In genomic region chr22:33832558-33833151, GRCh38 we compare ENCODE assay signal across 19 cellular contexts.
A peak's percentile ranks its signal among the peaks of the same experiment; 100 is the strongest.
DNase-seq lines count a peak whose midpoint lies in the region; ATAC-seq and TF ChIP-seq lines count a peak whose summit lies in the region.
"Had no signal": no experiment of that assay in that cellular context is flagged by ENCODE, and none has a peak within 500 bp of the region (broad histone marks: within the 10 kb centered on the region; RNA-seq: fewer than 3 reads in every experiment).

No MANE protein-coding gene starts in this region.

- H4K5ac ChIP-seq in H9 (ENCODE audit: insufficient read length, low read depth, low read length) = no peak overlapping the region

- peaks cover 4% of the 10 kb centered on the region for H4K20me1 ChIP-seq in H9 (ENCODE audit: control insufficient read depth, insufficient read depth, insufficient read length)

- H3K9ac ChIP-seq in H9 (ENCODE audit: extremely low read depth, insufficient read length, low read length) (no peak overlapping the region), neuronal stem cell (ENCODE audit: low read depth, low read length, poor library complexity) (no peak overlapping the region)

- H3K9me3 ChIP-seq in H9 (ENCODE audit: control insufficient read depth, low read depth, low read length) (no peaks in the 10 kb centered on the region), adrenal gland (replicated peaks in 1 of 3) (no peaks in the 10 kb centered on the region), neuronal stem cell (replicated peaks in 1 of 2; ENCODE audit: control insufficient read depth in 2 of 2, insufficient read depth in 1 of 2, low read depth in 1 of 2, low read length in 2 of 2) (no peaks in the 10 kb centered on the region), tibial artery (no peaks in the 10 kb centered on the region)
- H3K9me3 ChIP-seq: thyroid gland had no signal

- H3K4ac ChIP-seq in H9 (ENCODE audit: low read depth, low read length) (no peak overlapping the region), neuronal stem cell (ENCODE audit: low read length) (peak overlapping the region; percentile 13)

- no peak overlapping the region for H3K27ac ChIP-seq in H9 (ENCODE audit: insufficient read length, low read depth, low read length)
- H3K27ac ChIP-seq in adrenal gland = no peak overlapping the region
- H3K27ac ChIP-seq in neuronal stem cell (replicated peaks; ENCODE audit: low read length) = no peak overlapping the region
- H3K27ac ChIP-seq in tibial artery = no peak overlapping the region
- no peak overlapping the region for H3K27ac ChIP-seq in foreskin keratinocyte
- H3K27ac ChIP-seq: thyroid gland had no signal

- H2AFZ ChIP-seq in H9 (ENCODE audit: low read length) = no peak overlapping the region
- no peak overlapping the region for H2AFZ ChIP-seq in neuronal stem cell (ENCODE audit: low read length)

- H3K4me2 ChIP-seq in H9 (ENCODE audit: insufficient read depth, insufficient read length, low read length) (no peak overlapping the region), neuronal stem cell (ENCODE audit: insufficient read depth, low read length, poor library complexity, severe bottlenecking) (no peak overlapping the region)

- H3K36me3 ChIP-seq in adrenal gland (replicated peaks in 1 of 2) = no peaks in the 10 kb centered on the region
- no peaks in the 10 kb centered on the region for H3K36me3 ChIP-seq in neuronal stem cell (replicated peaks in 1 of 2; ENCODE audit: control insufficient read depth in 2 of 2, insufficient read depth in 2 of 2, low read length in 2 of 2)
- no peaks in the 10 kb centered on the region for H3K36me3 ChIP-seq in tibial artery
- H3K36me3 ChIP-seq: thyroid gland had no signal

- H2BK5ac ChIP-seq in H9 (ENCODE audit: insufficient read length, low read length) = no peak overlapping the region
- no peak overlapping the region for H2BK5ac ChIP-seq in neuronal stem cell (ENCODE audit: low read length)

- no peak for DNase-seq in H9
- peak in 6 of 7 donors; percentile 68 to 79 (median 72) for DNase-seq in adrenal gland
- peak; percentile 65 for DNase-seq in Right ventricle myocardium superior
- DNase-seq in neuronal stem cell (ENCODE audit: low spot score) = no peak
- DNase-seq in tibial artery = no peak
- no peak for DNase-seq in activated naive CD4-positive, alpha-beta T cell treated with Interleukin-2 at 50 U/mL for 16 hours
- no peak for DNase-seq in foreskin keratinocyte
- DNase-seq: activated CD4-positive, alpha-beta T cell treated with anti-CD3 and anti-CD28 coated beads, Interleukin-2, amount 10 ng/mL, durations not matched to agents 7 days and 5 days; activated naive CD4-positive, alpha-beta T cell treated with anti-CD3 and anti-CD28 coated beads, Interleukin-2, amount 50 U/mL, for 16 hours; activated T-cell treated with anti-CD3 and anti-CD28 coated beads, Interleukin-2, amount 50 U/mL, for 72 hours; central memory CD4-positive, alpha-beta T cell; KG1; naive thymus-derived CD8-positive, alpha-beta T cell; NCI-H69; retina; stimulated activated CD4-positive, alpha-beta T cell treated with anti-CD3 and anti-CD28 coated beads, Interleukin-4, amount 100 ng/mL, for 24 hours; stimulated activated naive CD8-positive, alpha-beta T cell treated with anti-CD3 and anti-CD28 coated beads, Interleukin-15, Interleukin-2, amounts not matched to agents 100 U/mL and 50 U/mL, for 24 hours; thyroid gland had no signal

- no peak for TF ChIP-seq POLR2A in adrenal gland (IDR thresholded peaks at IDR 0.05)

- peaks cover 79 to 80% of the 10 kb centered on the region in 2 experiments for H3K4me1 Mint-ChIP-seq in H9
- H3K4me1 Mint-ChIP-seq: activated CD4-positive, alpha-beta T cell treated with anti-CD3 and anti-CD28 coated beads, Interleukin-2, amount 10 ng/mL, durations not matched to agents 7 days and 5 days; naive thymus-derived CD8-positive, alpha-beta T cell had no signal

- no CpG with 5 or more reads among the region's 7 CpGs for WGBS in H9 (ENCODE audit: extremely low coverage, insufficient read length, low lambda C conversion rate)
- 62 to 100% (median 67%) methylated on average over 1 to 7 of the region's 7 CpGs for WGBS in adrenal gland, 4 donors
- WGBS in neuronal stem cell (ENCODE audit: extremely low coverage in 2 of 2, insufficient read length in 2 of 2, insufficient replicate concordance in 1 of 2), 2 donors = no CpG with 5 or more reads among the region's 7 CpGs

- H3K27me3 ChIP-seq in H9 (ENCODE audit: insufficient read depth, low read length) = no peaks in the 10 kb centered on the region
- H3K27me3 ChIP-seq in adrenal gland = no peaks in the 10 kb centered on the region
- no peaks in the 10 kb centered on the region for H3K27me3 ChIP-seq in neuronal stem cell (ENCODE audit: control insufficient read depth in 3 of 3, insufficient read depth in 3 of 3, low read depth in 1 of 3, low read length in 3 of 3)
- no peaks in the 10 kb centered on the region for H3K27me3 ChIP-seq in tibial artery
- no peaks in the 10 kb centered on the region for H3K27me3 ChIP-seq in foreskin keratinocyte
- H3K27me3 ChIP-seq: thyroid gland had no signal

- H2BK12ac ChIP-seq in H9 (ENCODE audit: insufficient read length, low read depth, low read length) (no peak overlapping the region), neuronal stem cell (ENCODE audit: low read length) (no peak overlapping the region)

- no peak overlapping the region for H3T11ph ChIP-seq in H9 (ENCODE audit: low read length)

- H3K56ac ChIP-seq in H9 (ENCODE audit: insufficient read length, low read depth, low read length) = no peak overlapping the region

- H2BK15ac ChIP-seq in H9 (ENCODE audit: low read depth, low read length) (no peak overlapping the region), neuronal stem cell (ENCODE audit: low read length) (no peak overlapping the region)

- H3K79me1 ChIP-seq in H9 (ENCODE audit: insufficient read depth, low read depth, low read length, poor library complexity, severe bottlenecking) (peaks cover 9% of the 10 kb centered on the region), neuronal stem cell (ENCODE audit: low read depth, low read length) (no peaks in the 10 kb centered on the region)

- H2BK120ac ChIP-seq in H9 (ENCODE audit: low read depth, low read length, poor library complexity, severe bottlenecking) (no peak overlapping the region), neuronal stem cell (ENCODE audit: low read depth, low read length) (no peak overlapping the region)

- ATAC-seq in Right ventricle myocardium superior (ENCODE audit: poor library complexity) = peak; percentile 86
- no peak for ATAC-seq in HG02840 (IDR thresholded peaks at IDR 0.05; ENCODE audit: low FRiP score, unreplicated experiment)
- ATAC-seq in foreskin keratinocyte = no peak
- ATAC-seq: activated T-cell treated with anti-CD3 and anti-CD28 coated beads, Interleukin-2, amount 50 U/mL, for 72 hours; naive thymus-derived CD8-positive, alpha-beta T cell; stimulated activated naive CD8-positive, alpha-beta T cell treated with anti-CD3 and anti-CD28 coated beads, Interleukin-15, Interleukin-2, amounts not matched to agents 100 U/mL and 50 U/mL, for 24 hours had no signal

- intact Hi-C loops in adrenal gland (cut with DNase I) = no loop called here
- intact Hi-C loops in Right ventricle myocardium superior (cut with DNase I) = no loop called here
- intact Hi-C loops in tibial artery (cut with DNase I; ENCODE audit: low total_unique reads) = no loop called here

- no peak overlapping the region for H2AK5ac ChIP-seq in H9 (ENCODE audit: insufficient read length, low read length)
- no peak overlapping the region for H2AK5ac ChIP-seq in neuronal stem cell (ENCODE audit: low read depth, low read length)

- H3K27ac Mint-ChIP-seq in H9 = no peak overlapping the region
- H3K27ac Mint-ChIP-seq: activated CD4-positive, alpha-beta T cell treated with anti-CD3 and anti-CD28 coated beads, Interleukin-2, amount 10 ng/mL, durations not matched to agents 7 days and 5 days; activated T-cell treated with anti-CD3 and anti-CD28 coated beads, Interleukin-2, amount 50 U/mL, for 72 hours; naive thymus-derived CD8-positive, alpha-beta T cell had no signal

- H4K8ac ChIP-seq in H9 (replicated peaks; ENCODE audit: insufficient read length, low read depth, low read length) = no peak overlapping the region
- H4K8ac ChIP-seq in neuronal stem cell (ENCODE audit: low read depth, low read length) = no peak overlapping the region

- H3K4me1 ChIP-seq in H9 (ENCODE audit: insufficient read depth, low read length) (peaks cover 41% of the 10 kb centered on the region; the same call in 1 of the 2 replicates), adrenal gland (replicated peaks in 1 of 2) (peaks cover 5 to 19% of the 10 kb centered on the region in 2 donors), neuronal stem cell (ENCODE audit: control insufficient read depth in 2 of 2, insufficient read depth in 1 of 2, low read depth in 1 of 2, low read length in 2 of 2) (peaks cover 0 to 8% of the 10 kb centered on the region in 2 donors), tibial artery (peaks cover 0 to 34% (median 7%) of the 10 kb centered on the region in 4 donors), foreskin keratinocyte (no peaks in the 10 kb centered on the region)
- H3K4me1 ChIP-seq: thyroid gland had no signal

- H3K4me3 ChIP-seq in adrenal gland = no peak overlapping the region
- H3K4me3 ChIP-seq in neuronal stem cell (ENCODE audit: low read length in 2 of 2) = no peak overlapping the region
- no peak overlapping the region for H3K4me3 ChIP-seq in tibial artery
- H3K4me3 ChIP-seq: thyroid gland had no signal

- no peaks in the 10 kb centered on the region for H3K9me3 Mint-ChIP-seq in H9

- peaks cover 39% of the 10 kb centered on the region for H3K79me2 ChIP-seq in H9 (ENCODE audit: insufficient read depth, low read length)

- no peaks in the 10 kb centered on the region for H3K27me3 Mint-ChIP-seq in H9 (ENCODE audit: low read depth)
- H3K27me3 Mint-ChIP-seq: activated CD4-positive, alpha-beta T cell treated with anti-CD3 and anti-CD28 coated beads, Interleukin-2, amount 10 ng/mL, durations not matched to agents 7 days and 5 days had no signal

- H3K14ac ChIP-seq in H9 (ENCODE audit: insufficient read depth, low read length) (peak overlapping the region; percentile 48; the same call in 1 of the 2 replicates), neuronal stem cell (ENCODE audit: low read length) (no peak overlapping the region)

- H4K91ac ChIP-seq in H9 (ENCODE audit: insufficient read length, low read depth, low read length) (no peak overlapping the region), neuronal stem cell (ENCODE audit: low read depth, low read length, poor library complexity) (no peak overlapping the region)

- H3K23ac ChIP-seq in H9 (ENCODE audit: insufficient read length, low read depth, low read length) = no peak overlapping the region
- no peak overlapping the region for H3K23ac ChIP-seq in neuronal stem cell (ENCODE audit: low read depth, low read length, poor library complexity)

- no peaks in the 10 kb centered on the region for H3K23me2 ChIP-seq in H9 (ENCODE audit: insufficient read length, low read depth, low read length, poor library complexity, severe bottlenecking)

- TF ChIP-seq CTCF in H9 (conservative IDR thresholded peaks at IDR 0.05) = no peak
- no peak for TF ChIP-seq CTCF in adrenal gland (IDR thresholded peaks at IDR 0.05)
- no peak for TF ChIP-seq CTCF in tibial artery (IDR thresholded peaks at IDR 0.05)
- no peak for TF ChIP-seq CTCF in foreskin keratinocyte (conservative IDR thresholded peaks at IDR 0.05)

- no peak overlapping the region for H2BK20ac ChIP-seq in H9 (ENCODE audit: low read depth, low read length, poor library complexity, severe bottlenecking)

- no peak overlapping the region for H3K4me3 Mint-ChIP-seq in H9
- H3K4me3 Mint-ChIP-seq: activated CD4-positive, alpha-beta T cell treated with anti-CD3 and anti-CD28 coated beads, Interleukin-2, amount 10 ng/mL, durations not matched to agents 7 days and 5 days; activated T-cell treated with anti-CD3 and anti-CD28 coated beads, Interleukin-2, amount 50 U/mL, for 72 hours; naive thymus-derived CD8-positive, alpha-beta T cell had no signal

- no peaks in the 10 kb centered on the region for H3K36me3 Mint-ChIP-seq in H9 (ENCODE audit: insufficient read depth in 1 of 3, low read depth in 3 of 3)
- H3K36me3 Mint-ChIP-seq: naive thymus-derived CD8-positive, alpha-beta T cell had no signal

- no peak overlapping the region for H3K18ac ChIP-seq in H9 (ENCODE audit: insufficient read length, low read depth, low read length)
- H3K18ac ChIP-seq in neuronal stem cell (ENCODE audit: low read length) = no peak overlapping the region

Comparison
In these comparisons a context has a peak if more than half of its experiments do, and no peak if none do; other contexts are left out.
1. DNase-seq: peak in adrenal gland (6 of 7) and Right ventricle myocardium superior (single experiment); none in H9 (single experiment), neuronal stem cell (single experiment), tibial artery (0 of 2), activated naive CD4-positive, alpha-beta T cell treated with Interleukin-2 at 50 U/mL for 16 hours (single experiment) and foreskin keratinocyte (0 of 2).